In the genomic region with DNA sequence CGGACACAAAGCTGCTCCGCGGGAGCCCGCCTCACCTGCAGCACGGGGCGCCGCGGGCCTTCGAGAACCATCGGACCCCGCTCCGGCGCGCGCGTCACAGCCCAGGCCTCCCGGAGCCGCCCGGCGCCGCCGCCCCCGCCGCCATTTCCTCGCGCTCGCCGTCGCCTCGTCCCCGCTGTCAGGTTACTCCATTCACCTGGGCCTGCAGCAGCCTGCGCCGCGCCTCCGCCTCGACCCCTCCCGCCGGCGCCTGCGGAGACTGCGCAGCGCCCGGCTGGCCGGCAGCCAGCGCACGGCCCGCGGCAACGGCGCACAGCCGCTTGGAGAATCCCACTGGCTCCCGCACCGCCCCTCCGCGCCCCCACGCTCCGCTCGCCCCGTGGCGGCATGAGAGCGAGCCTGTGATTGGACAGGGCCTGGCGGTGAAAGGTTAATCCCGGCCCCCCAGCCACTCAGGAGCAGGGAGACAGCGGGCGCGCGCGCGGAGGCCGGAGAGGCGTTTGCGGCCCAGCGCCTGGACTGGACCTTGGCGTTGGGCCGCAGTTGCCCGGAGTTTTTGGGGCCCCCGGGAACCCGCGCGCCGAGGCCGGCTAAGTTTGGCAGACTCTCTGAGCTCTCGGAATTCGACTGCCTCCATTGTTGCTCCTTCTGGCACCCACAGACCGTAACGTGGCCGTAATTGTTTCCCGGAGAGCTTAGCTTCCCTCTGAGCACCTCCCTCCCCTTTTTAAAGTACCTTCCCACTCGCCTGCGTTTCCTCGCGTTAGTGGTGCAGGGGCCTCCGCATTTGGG, we compare ENCODE assay signal across 8 cellular contexts.
A peak's percentile ranks its signal among the peaks of the same experiment; 100 is the strongest.
DNase-seq lines count a peak whose midpoint lies in the region; ATAC-seq and TF ChIP-seq lines count a peak whose summit lies in the region.

TSS of gene DICER1 (minus strand) at position 335 of the 792 bp plus-strand sequence. CDS start 24,071 bp downstream, outside the sequence.

- H2AFZ ChIP-seq in ACC112 (ENCODE audit: low read length, unreplicated experiment) = peak within 1 kb of the TSS; percentile 85

- H3K36me3 ChIP-seq in ACC112 (ENCODE audit: insufficient read depth, low read length) = no peaks in the 10 kb centered on the region

- H3K9me3 ChIP-seq in iPS-18c (ENCODE audit: control insufficient read depth, insufficient read depth, low read length) = peaks cover 3% of the 10 kb centered on the region

- peaks cover 20% of the 10 kb centered on the region for H3K4me1 ChIP-seq in ACC112 (ENCODE audit: control insufficient read depth, insufficient read depth, low read length, unreplicated experiment)

- no peak for TF ChIP-seq CTCF in VCaP (conservative IDR thresholded peaks at IDR 0.05)

- DNase-seq in NCI-H2196 (lab: John Stamatoyannopoulos, UW; ENCODE audit: unreplicated experiment) (peak; percentile 83), T47D (ENCODE audit: low read depth in 1 of 2, low spot score in 1 of 2) (peak; percentile 97 to 99)

- H3K27ac ChIP-seq in ACC112 (ENCODE audit: low read depth, low read length) (peak within 1 kb of the TSS; percentile 64), VCaP (peak within 1 kb of the TSS; percentile 97), skin epidermis (peak within 1 kb of the TSS; percentile 88 to 99 (median 97))

- peak; percentile 55 for ATAC-seq in GM18870 (IDR thresholded peaks at IDR 0.05; ENCODE audit: unreplicated experiment)
- ATAC-seq in HG03108 (IDR thresholded peaks at IDR 0.05; ENCODE audit: unreplicated experiment) = peak; percentile 74

- no peaks in the 10 kb centered on the region for H3K27me3 ChIP-seq in ACC112 (ENCODE audit: insufficient read depth, low read length)

- in situ Hi-C loops in T47D (cut with HindIII; ENCODE audit: low pct_unique_long_range_greater_than_20kb, low sequenced_read_pairs) = no loop called here

- peak within 1 kb of the TSS; percentile 76 for H3K4me3 ChIP-seq in ACC112 (ENCODE audit: low read depth, low read length)
- H3K4me3 ChIP-seq in iPS-18c (ENCODE audit: insufficient read depth, low read depth, low read length) = peak within 1 kb of the TSS; percentile 81
- H3K4me3 ChIP-seq in skin epidermis = peak within 1 kb of the TSS; percentile 46 to 90 (median 73)

- H3K79me2 ChIP-seq in ACC112 (ENCODE audit: control insufficient read depth, insufficient read depth, low read length, unreplicated experiment) = peaks cover 46% of the 10 kb centered on the region

Comparison
In these comparisons a context has a peak if more than half of its experiments do, and no peak if none do; other contexts are left out.
1. Peak in every context shown above with its lines: DNase-seq, ATAC-seq, H3K4me3 ChIP-seq and H3K27ac ChIP-seq.